14 cellular contexts compared by ENCODE assay signal in genomic region chr13:70893832-70894231, GRCh38.
DNase-seq lines count a peak whose midpoint lies in the region; ATAC-seq, FAIRE-seq and TF ChIP-seq lines count a peak whose summit lies in the region.
"Had no signal": no experiment of that assay in that cellular context is flagged by ENCODE, and none has a peak within 500 bp of the region (broad histone marks: within the 10 kb centered on the region; RNA-seq: fewer than 3 reads in every experiment).

No MANE protein-coding gene starts in this region.

- DNase-seq in NOMO-1 (lab: John Stamatoyannopoulos, UW; ENCODE audit: unreplicated experiment in 2 of 2): peak; percentile 56 to 80
- DNase-seq in fibroblast of pulmonary artery (ENCODE audit: low read depth): peak; percentile 4
- DNase-seq in NCI-H345 (lab: John Stamatoyannopoulos, UW): no peak
- no peak for DNase-seq in immature natural killer cell
- DNase-seq in small intestine: no peak
- DNase-seq: activated CD4-positive, alpha-beta T cell treated with anti-CD3 and anti-CD28 coated beads for 48 hours; activated T-cell treated with anti-CD3 and anti-CD28 coated beads, Interleukin-2, amount 50 U/mL, for 48 hours; anterior cingulate cortex; Karpas-422; NCI-H2029 had no signal

- peaks cover 1 to 23% (median 6%) of the 10 kb centered on the region in 6 donors for H3K9me3 Mint-ChIP-seq in immature natural killer cell

- 50 to 60% (median 59%) methylated on average over 1 of the region's 1 CpG for WGBS in small intestine, 3 donors

- H3K27ac Mint-ChIP-seq in immature natural killer cell: no peak overlapping the region

- no peaks in the 10 kb centered on the region for H3K4me1 Mint-ChIP-seq in immature natural killer cell

- no peaks in the 10 kb centered on the region for H3K9me3 ChIP-seq in small intestine (ENCODE audit: control insufficient read depth, low read depth)
- H3K9me3 ChIP-seq: neutrophil had no signal

- TF ChIP-seq CTCF in fibroblast of pulmonary artery (IDR thresholded peaks at IDR 0.05; ENCODE audit: low read length, missing control alignments): no peak

- H3K27ac ChIP-seq in small intestine (ENCODE audit: low read depth in 1 of 2, low read length in 1 of 2): no peak overlapping the region
- H3K27ac ChIP-seq: neutrophil had no signal

- H3K36me3 Mint-ChIP-seq in immature natural killer cell: no peaks in the 10 kb centered on the region

- FAIRE-seq in small intestine (lab: Jason Lieb, UNC): no peak

- H3K4me1 ChIP-seq in small intestine (ENCODE audit: control insufficient read depth in 2 of 2, insufficient read depth in 1 of 2, low read depth in 1 of 2, low read length in 1 of 2): no peaks in the 10 kb centered on the region

- no peaks in the 10 kb centered on the region for H3K36me3 ChIP-seq in small intestine (ENCODE audit: control insufficient read depth in 2 of 2, insufficient read depth in 2 of 2, low read length in 2 of 2)
- H3K36me3 ChIP-seq: neutrophil had no signal

- peak; percentile 67 for ATAC-seq in GM18520 (IDR thresholded peaks at IDR 0.05; ENCODE audit: unreplicated experiment)
- peak; percentile 85 for ATAC-seq in HG02981 (IDR thresholded peaks at IDR 0.05; ENCODE audit: unreplicated experiment)
- ATAC-seq in esophagus mucosa: no peak

- H3K27me3 ChIP-seq in small intestine (ENCODE audit: control insufficient read depth in 2 of 2, insufficient read depth in 2 of 2, low read length in 2 of 2): no peaks in the 10 kb centered on the region
- H3K27me3 ChIP-seq: neutrophil had no signal

- no peak overlapping the region for H3K4me3 Mint-ChIP-seq in immature natural killer cell

- H3K4me3 ChIP-seq in fibroblast of pulmonary artery (replicated peaks; ENCODE audit: low read depth, low read length) (no peak overlapping the region), small intestine (ENCODE audit: low read depth in 1 of 2, low read length in 2 of 2) (no peak overlapping the region)

- H3K27me3 Mint-ChIP-seq in immature natural killer cell (ENCODE audit: low read depth in 3 of 3): peaks cover 0 to 1% (median 0%) of the 10 kb centered on the region in 3 donors

Comparison
In these comparisons a context has a peak if more than half of its experiments do, and no peak if none do; other contexts are left out.
1. DNase-seq: peak in NOMO-1 (2 of 2) and fibroblast of pulmonary artery (single experiment); none in NCI-H345 (single experiment), immature natural killer cell (0 of 3) and small intestine (single experiment).